In the genomic region with DNA sequence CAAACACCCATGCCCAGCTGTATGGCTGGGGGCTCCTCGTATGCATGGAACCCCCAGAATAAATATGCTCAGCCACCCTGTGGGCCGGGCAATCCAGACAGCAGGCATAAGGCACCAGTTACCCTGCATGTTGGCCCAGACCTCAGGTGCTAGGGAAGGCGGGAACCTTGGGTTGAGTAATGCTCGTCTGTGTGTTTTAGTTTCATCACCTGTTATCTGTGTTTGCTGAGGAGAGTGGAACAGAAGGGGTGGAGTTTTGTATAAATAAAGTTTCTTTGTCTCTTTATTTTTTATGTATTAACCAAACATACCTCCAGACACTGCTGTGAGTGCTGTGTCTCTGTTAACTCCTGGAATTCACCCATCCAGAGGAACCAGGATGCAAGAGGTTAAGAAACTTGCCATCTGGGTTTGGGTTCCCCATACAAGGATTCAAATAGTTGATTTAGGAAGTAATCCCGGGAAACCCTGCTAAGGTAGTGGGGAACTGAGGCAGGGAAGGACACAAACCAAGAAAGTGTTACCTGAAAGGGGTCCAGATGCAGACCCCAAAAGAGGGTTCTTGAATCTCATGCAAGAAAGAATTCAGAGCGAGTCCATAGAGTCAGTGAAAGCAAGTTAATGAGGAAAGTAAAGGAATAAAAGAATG, we compare ENCODE assay signal across 8 cellular contexts. TPM values are rescaled to one million over a fixed set of nuclear protein-coding genes. Genes with fewer than 3 reads are reported as not detected.
DNase-seq lines count a peak whose midpoint lies in the region; ATAC-seq and TF ChIP-seq lines count a peak whose summit lies in the region.

No MANE protein-coding gene starts in this region.

- H3K4me1 Mint-ChIP-seq in chondrocyte (ENCODE audit: low read depth) = peaks cover 18% of the 10 kb centered on the region

- no peak overlapping the region for H3K4me3 Mint-ChIP-seq in chondrocyte (ENCODE audit: unreplicated experiment)

- TF ChIP-seq CTCF in chondrocyte (IDR thresholded peaks at IDR 0.05) (no peak), omental fat pad (IDR thresholded peaks at IDR 0.05) (no peak)

- no peaks in the 10 kb centered on the region for H3K27me3 Mint-ChIP-seq in chondrocyte (ENCODE audit: low read depth)

- peak; percentile 54 for ATAC-seq in omental fat pad (ENCODE audit: low FRiP score)

- peaks cover 2% of the 10 kb centered on the region for H3K9me3 Mint-ChIP-seq in chondrocyte (ENCODE audit: low read depth)

- peak overlapping the region; percentile 22 for H3K27ac Mint-ChIP-seq in chondrocyte (ENCODE audit: unreplicated experiment)

- H3K36me3 Mint-ChIP-seq in chondrocyte (ENCODE audit: low read depth) = peaks cover 17% of the 10 kb centered on the region

- peak; percentile 24 for DNase-seq in NCI-H748 (lab: John Stamatoyannopoulos, UW; ENCODE audit: unreplicated experiment)
- DNase-seq in NCI-H748 treated with DMSO at 0.1 percent for 48 hours (lab: John Stamatoyannopoulos, UW) = no peak
- DNase-seq in NCI-H510A treated with DMSO at 0.1 percent for 48 hours (lab: John Stamatoyannopoulos, UW) = peak; percentile 51
- DNase-seq in chondrocyte (ENCODE audit: low spot score) = no peak
- no peak for DNase-seq in omental fat pad (ENCODE audit: low spot score)
- DNase-seq in NCI-H2081 (lab: John Stamatoyannopoulos, UW) = no peak
- DNase-seq in germinal center (ENCODE audit: low spot score) = no peak
- no peak for DNase-seq in hepatic stellate cell (ENCODE audit: low spot score)

RNA-seq across cellular contexts. Expression of a gene that starts 37.4 kb away (rescaled TPM):
- total RNA-seq in chondrocyte (2.1 to 11.3 TPM (median 2.2 TPM) in 3 replicates), omental fat pad (1 to 10 TPM in 1 of 4 donors, under 1 TPM in 2, not detected in 1; 0.19 to 1.3 (median 0.25) TPM)

RNA-seq across cellular contexts. Expression of a gene that starts 50.8 kb away (rescaled TPM):
- total RNA-seq in chondrocyte (30.1 to 47.7 TPM (median 41.0 TPM) in 3 replicates), omental fat pad (100 to 1,000 TPM in 1 of 4 donors, 10 to 100 TPM in 3; 36.9 to 162 (median 47.3) TPM)

Comparison
In these comparisons a context has a peak if more than half of its experiments do, and no peak if none do; other contexts are left out.
1. DNase-seq: peak in NCI-H748 (single experiment) and NCI-H510A treated with DMSO at 0.1 percent for 48 hours (single experiment); none in NCI-H748 treated with DMSO at 0.1 percent for 48 hours (single experiment), chondrocyte (single experiment), omental fat pad (single experiment), NCI-H2081 (0 of 2), germinal center (single experiment) and hepatic stellate cell (single experiment).